ENCODE assay signal across 15 cellular contexts in genomic region chr16:2854700-2855309, GRCh38. TPM values are rescaled to one million over a fixed set of nuclear protein-coding genes. Genes with fewer than 3 reads are reported as not detected.
DNase-seq lines count a peak whose midpoint lies in the region; ATAC-seq, FAIRE-seq and TF ChIP-seq lines count a peak whose summit lies in the region.
"Had no signal": no experiment of that assay in that cellular context is flagged by ENCODE, and none has a peak within 500 bp of the region (broad histone marks: within the 10 kb centered on the region; RNA-seq: fewer than 3 reads in every experiment).

No MANE protein-coding gene starts in this region.

- no peak overlapping the region for H3K4me3 Mint-ChIP-seq in activated T-cell treated with anti-CD3 and anti-CD28 coated beads, Interleukin-2, amount 50 U/mL, for 72 hours
- H3K4me3 Mint-ChIP-seq: CD4-positive, alpha-beta T cell had no signal

- H3K4me3 ChIP-seq in NB4 (ENCODE audit: low read depth, low read length) (no peak overlapping the region), epithelial cell of proximal tubule (ENCODE audit: low read depth, low read length) (no peak overlapping the region)

- no peak for TF ChIP-seq POLR2A in NB4 (IDR thresholded peaks at IDR 0.05; ENCODE audit: extremely low read depth, insufficient read length)

- H3K4me1 Mint-ChIP-seq in activated T-cell treated with anti-CD3 and anti-CD28 coated beads, Interleukin-2, amount 50 U/mL, for 72 hours (ENCODE audit: low read depth), result peaks cover 11% of the 10 kb centered on the region

- no peak for FAIRE-seq in GM19239 (lab: Jason Lieb, UNC)
- FAIRE-seq: small intestine, TTC549 had no signal

- H3K27me3 Mint-ChIP-seq in activated T-cell treated with anti-CD3 and anti-CD28 coated beads, Interleukin-2, amount 50 U/mL, for 72 hours (ENCODE audit: low read depth), result peaks cover 12% of the 10 kb centered on the region

- H3K36me3 Mint-ChIP-seq in activated T-cell treated with anti-CD3 and anti-CD28 coated beads, Interleukin-2, amount 50 U/mL, for 72 hours (ENCODE audit: insufficient read depth in 2 of 2), result peaks cover 8 to 9% of the 10 kb centered on the region in 2 donors

- TF ChIP-seq CTCF in NB4 (IDR thresholded peaks at IDR 0.05; ENCODE audit: low read depth, low read length) (peak; percentile 68), epithelial cell of proximal tubule (conservative IDR thresholded peaks at IDR 0.05; ENCODE audit: low read depth, low read length) (peak; percentile 74)

- peak; percentile 55 to 59 for DNase-seq in activated T-cell treated with anti-CD3 and anti-CD28 coated beads, Interleukin-2, amount 50 U/mL, for 48 hours
- no peak for DNase-seq in activated T-cell treated with anti-CD3 and anti-CD28 coated beads, Interleukin-2, amount 50 U/mL, for 72 hours
- peak; percentile 28 for DNase-seq in NB4 (ENCODE audit: low read depth)
- no peak for DNase-seq in epithelial cell of proximal tubule (ENCODE audit: low read depth)
- DNase-seq in stimulated activated CD8-positive, alpha-beta memory T cell treated with anti-CD3 and anti-CD28 coated beads, Interleukin-4, amount 100 ng/mL, for 48 hours, result peak; percentile 66
- DNase-seq in hepatic stellate cell (ENCODE audit: low spot score), result no peak
- no peak for DNase-seq in middle frontal gyrus (ENCODE audit: extremely low spot score, low spot score)
- DNase-seq in GM19239 (ENCODE audit: insufficient read length, low spot score), result no peak
- DNase-seq: CD4-positive, alpha-beta T cell; central memory CD4-positive, alpha-beta T cell; kidney glomerular epithelial cell; NCI-H2107; small intestine had no signal

- ATAC-seq in activated T-cell treated with anti-CD3 and anti-CD28 coated beads, Interleukin-2, amount 50 U/mL, for 72 hours (replicated peaks in 1 of 2), result no peak

- no peak overlapping the region for H3K27ac Mint-ChIP-seq in activated T-cell treated with anti-CD3 and anti-CD28 coated beads, Interleukin-2, amount 50 U/mL, for 72 hours
- H3K27ac Mint-ChIP-seq: CD4-positive, alpha-beta T cell had no signal

- peaks cover 4 to 7% of the 10 kb centered on the region in 2 donors for H3K9me3 Mint-ChIP-seq in activated T-cell treated with anti-CD3 and anti-CD28 coated beads, Interleukin-2, amount 50 U/mL, for 72 hours

RNA-seq across cellular contexts. Expression of gene PRSS22, which starts 3.2 kb away (rescaled TPM):
- total RNA-seq in activated T-cell treated with anti-CD3 and anti-CD28 coated beads, Interleukin-2, amount 50 U/mL, for 72 hours, result 1 to 10 TPM in 1 of 2 donors, not detected in 1; 1.1 TPM
- 9.5 and 11.1 TPM in 2 replicates for total RNA-seq in epithelial cell of proximal tubule

RNA-seq across cellular contexts. Expression of gene ZG16B, which starts 24.7 kb away (rescaled TPM):
- total RNA-seq in activated T-cell treated with anti-CD3 and anti-CD28 coated beads, Interleukin-2, amount 50 U/mL, for 72 hours, result 1 to 10 TPM; 3.9 to 8.5 TPM
- total RNA-seq in epithelial cell of proximal tubule, result 0.06 and 2.1 TPM in 2 replicates
- total RNA-seq: CD4-positive, alpha-beta T cell had no signal

RNA-seq across cellular contexts. Expression of gene FLYWCH2, which starts 28.2 kb away (rescaled TPM):
- 10 to 100 TPM; 26.4 to 29.1 TPM for total RNA-seq in activated T-cell treated with anti-CD3 and anti-CD28 coated beads, Interleukin-2, amount 50 U/mL, for 72 hours
- 49.6 and 55.5 TPM in 2 replicates for total RNA-seq in epithelial cell of proximal tubule

RNA-seq across cellular contexts. Expression of gene PRSS21, which starts 37.8 kb away (rescaled TPM):
- 10 to 100 TPM in 1 of 2 donors, 1 to 10 TPM in 1; 2.4 to 10.3 TPM for total RNA-seq in activated T-cell treated with anti-CD3 and anti-CD28 coated beads, Interleukin-2, amount 50 U/mL, for 72 hours
- 0.87 and 4.6 TPM in 2 replicates for total RNA-seq in epithelial cell of proximal tubule
- total RNA-seq: CD4-positive, alpha-beta T cell had no signal

RNA-seq across cellular contexts. Expression of gene PRSS41, which starts 56.5 kb away (rescaled TPM):
- total RNA-seq in activated T-cell treated with anti-CD3 and anti-CD28 coated beads, Interleukin-2, amount 50 U/mL, for 72 hours, result under 1 TPM in 1 of 2 donors, not detected in 1; 0.29 TPM
- total RNA-seq in epithelial cell of proximal tubule, result not detected in 2 replicates
- total RNA-seq: CD4-positive, alpha-beta T cell; subcutaneous adipose tissue had no signal

Comparison
In these comparisons a context has a peak if more than half of its experiments do, and no peak if none do; other contexts are left out.
1. DNase-seq: peak in activated T-cell treated with anti-CD3 and anti-CD28 coated beads, Interleukin-2, amount 50 U/mL, for 48 hours (2 of 2), NB4 (single experiment) and stimulated activated CD8-positive, alpha-beta memory T cell treated with anti-CD3 and anti-CD28 coated beads, Interleukin-4, amount 100 ng/mL, for 48 hours (single experiment); none in activated T-cell treated with anti-CD3 and anti-CD28 coated beads, Interleukin-2, amount 50 U/mL, for 72 hours (0 of 2), epithelial cell of proximal tubule (single experiment), hepatic stellate cell (single experiment), middle frontal gyrus (single experiment) and GM19239 (single experiment).